Comparison of ENCODE assay signal across 2 cellular contexts in the genomic region with DNA sequence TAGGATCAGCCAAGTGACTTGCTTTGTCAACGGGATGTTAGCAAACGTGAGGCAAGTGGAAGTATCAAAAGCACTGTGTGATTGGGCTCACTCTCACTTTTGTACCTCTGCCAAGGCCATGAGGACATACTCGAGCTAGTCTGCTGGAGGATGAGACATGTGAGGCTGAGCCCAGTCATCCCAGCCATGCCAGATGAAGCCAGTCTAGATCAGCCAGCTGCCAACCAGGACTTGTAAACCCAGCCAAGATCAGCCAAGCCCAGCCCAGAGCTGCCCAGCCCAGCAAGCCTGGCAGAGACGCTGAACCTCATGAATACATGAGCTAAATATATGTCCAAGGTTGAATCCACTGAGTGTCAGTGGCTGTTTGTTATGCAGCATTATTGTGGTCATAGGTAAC.
TF ChIP-seq lines count a peak whose summit lies in the region.

No MANE protein-coding gene starts in this region.

TF ChIP-seq in HCT116, 20 proteins besides CTCF, POLR2A, EP300 and RAD21:
- 0 out of 2 replicates have a peak, but pooled peaks have one; percentile 28 for TF ChIP-seq CBX3 (IDR thresholded peaks at IDR 0.05; ENCODE audit: low read depth)
- no peak for TF ChIP-seq YY1 (IDR thresholded peaks at IDR 0.05; ENCODE audit: extremely low read depth, insufficient replicate concordance, low read depth, low read length)

TF ChIP-seq in H1, 55 proteins besides CTCF, POLR2A, EP300 and RAD21:
- TF ChIP-seq SP4 (IDR thresholded peaks at IDR 0.05; ENCODE audit: low read length) (no peak), ASH2L (IDR thresholded peaks at IDR 0.05; ENCODE audit: low read length) (no peak), RNF2 (IDR thresholded peaks at IDR 0.05; ENCODE audit: borderline replicate concordance, low read depth, low read length, missing control alignments, poor library complexity, severe bottlenecking) (no peak), EZH2 (IDR thresholded peaks at IDR 0.05; ENCODE audit: low read depth, low read length, severe bottlenecking) (no peak), SP2 (IDR thresholded peaks at IDR 0.05; ENCODE audit: low read length) (no peak)
